In the genomic region with DNA sequence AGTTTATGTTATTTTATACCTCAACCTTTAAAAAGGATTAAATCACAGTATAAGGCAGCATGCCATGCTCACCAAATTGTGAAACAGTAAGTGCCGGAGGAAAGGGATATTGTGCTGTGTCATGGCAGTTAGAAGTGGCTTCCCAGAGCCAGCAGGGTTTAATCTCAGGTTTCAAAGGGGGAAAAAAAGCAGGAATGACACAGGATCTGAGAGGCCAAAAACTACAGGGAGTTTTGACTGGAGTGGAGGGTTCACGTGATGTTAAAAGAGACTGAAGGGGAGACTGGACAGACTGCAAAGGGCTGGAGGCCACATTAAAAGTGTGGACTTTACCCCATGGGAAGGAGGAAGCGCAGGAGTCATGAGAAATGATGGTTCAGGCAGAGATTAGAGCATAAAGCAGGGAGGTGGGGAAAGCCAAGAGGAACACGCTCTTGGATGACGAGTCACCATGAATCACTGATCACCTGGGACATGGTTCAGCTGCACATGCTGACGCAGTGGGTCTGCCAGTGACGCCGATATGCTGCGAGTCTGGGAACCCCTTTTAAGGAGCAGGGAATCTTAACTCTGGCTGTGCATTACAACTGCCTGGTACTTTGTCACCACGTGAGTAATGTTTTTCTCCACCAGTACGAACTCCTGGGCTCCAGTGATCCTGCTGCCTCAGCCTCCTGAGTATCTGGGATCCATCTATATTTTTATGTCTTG, we compare ENCODE assay signal across 8 cellular contexts. TPM values are rescaled to one million over a fixed set of nuclear protein-coding genes. Genes with fewer than 3 reads are reported as not detected.
DNase-seq lines count a peak whose midpoint lies in the region; ATAC-seq and TF ChIP-seq lines count a peak whose summit lies in the region.

No MANE protein-coding gene starts in this region.

- H3K27ac Mint-ChIP-seq in activated CD8-positive, alpha-beta T cell treated with anti-CD3 and anti-CD28 coated beads for 36 hours, result no peak overlapping the region

- H3K4me1 ChIP-seq in ES-I3 (ENCODE audit: insufficient read depth, low read length), result peaks cover 31% of the 10 kb centered on the region
- peaks cover 16 to 26% of the 10 kb centered on the region in 2 donors for H3K4me1 ChIP-seq in mucosa of rectum (ENCODE audit: control insufficient read depth in 2 of 2, insufficient read depth in 2 of 2, low read length in 2 of 2)

- peaks cover 24% of the 10 kb centered on the region for H3K4me1 Mint-ChIP-seq in activated CD8-positive, alpha-beta T cell treated with anti-CD3 and anti-CD28 coated beads for 36 hours (ENCODE audit: low read depth)

- no peaks in the 10 kb centered on the region for H3K9me3 Mint-ChIP-seq in activated CD8-positive, alpha-beta T cell treated with anti-CD3 and anti-CD28 coated beads for 36 hours

- H3K9ac ChIP-seq in ES-I3 (ENCODE audit: low read depth, low read length) (peak overlapping the region; percentile 30), mucosa of rectum (ENCODE audit: low read depth in 1 of 2, low read length in 2 of 2) (peak overlapping the region; percentile 8 to 36)

- CTCF ChIA-PET in activated CD8-positive, alpha-beta T cell treated with anti-CD3 and anti-CD28 coated beads for 36 hours (lab: Charles Lee), result no interaction called here

- H3K36me3 Mint-ChIP-seq in activated CD8-positive, alpha-beta T cell treated with anti-CD3 and anti-CD28 coated beads for 36 hours (ENCODE audit: low read depth), result peaks cover 5% of the 10 kb centered on the region

- no peaks in the 10 kb centered on the region for H3K27me3 ChIP-seq in mucosa of rectum (ENCODE audit: control insufficient read depth in 2 of 2, insufficient read depth in 2 of 2, low read length in 2 of 2)

- peak overlapping the region; percentile 83 to 87 for H3K27ac ChIP-seq in mucosa of rectum (ENCODE audit: low read depth in 2 of 2, low read length in 2 of 2)

- no peaks in the 10 kb centered on the region for H3K27me3 Mint-ChIP-seq in activated CD8-positive, alpha-beta T cell treated with anti-CD3 and anti-CD28 coated beads for 36 hours

- H3K4me3 Mint-ChIP-seq in activated CD8-positive, alpha-beta T cell treated with anti-CD3 and anti-CD28 coated beads for 36 hours, result no peak overlapping the region

- POLR2A ChIA-PET in activated CD8-positive, alpha-beta T cell treated with anti-CD3 and anti-CD28 coated beads for 36 hours (lab: Charles Lee), result no interaction called here

- no peak for TF ChIP-seq CTCF in epithelial cell of esophagus (IDR thresholded peaks at IDR 0.05; ENCODE audit: insufficient read depth, low read depth, low read length, missing control alignments)
- TF ChIP-seq CTCF in activated CD8-positive, alpha-beta T cell treated with anti-CD3 and anti-CD28 coated beads for 36 hours (IDR thresholded peaks at IDR 0.05), result no peak

- H3K36me3 ChIP-seq in ES-I3 (ENCODE audit: insufficient read depth, low read length) (no peaks in the 10 kb centered on the region), mucosa of rectum (ENCODE audit: control insufficient read depth in 2 of 2, insufficient read depth in 2 of 2, low read length in 2 of 2) (peaks cover 0 to 3% of the 10 kb centered on the region in 2 donors)

- no peak for ATAC-seq in HG03442 (IDR thresholded peaks at IDR 0.05; ENCODE audit: unreplicated experiment)
- no peak for ATAC-seq in activated CD8-positive, alpha-beta T cell treated with anti-CD3 and anti-CD28 coated beads for 36 hours

- H3K9me3 ChIP-seq in ES-I3 (ENCODE audit: control insufficient read depth, insufficient read depth, low read length), result no peaks in the 10 kb centered on the region
- H3K9me3 ChIP-seq in mucosa of rectum (ENCODE audit: control insufficient read depth in 2 of 2, low read length in 2 of 2), result no peaks in the 10 kb centered on the region

- intact Hi-C loops in activated CD8-positive, alpha-beta T cell treated with anti-CD3 and anti-CD28 coated beads for 36 hours (cut with micrococcal nuclease), result no loop called here

- DNase-seq in NOMO-1 treated with DMSO at 0.1 percent for 48 hours (lab: John Stamatoyannopoulos, UW; ENCODE audit: unreplicated experiment), result peak; percentile 34
- peak; percentile 100 for DNase-seq in epithelial cell of esophagus (ENCODE audit: low read depth)
- DNase-seq in Kasumi-1 (lab: John Stamatoyannopoulos, UW), result no peak
- no peak for DNase-seq in activated CD8-positive, alpha-beta T cell treated with anti-CD3 and anti-CD28 coated beads for 36 hours
- DNase-seq in OCI-M2 (lab: John Stamatoyannopoulos, UW; ENCODE audit: unreplicated experiment), result no peak

- H3K4me3 ChIP-seq in epithelial cell of esophagus (ENCODE audit: low read length) (peak overlapping the region; percentile 18), mucosa of rectum (ENCODE audit: low read length in 2 of 2) (peak overlapping the region; percentile 5 to 42)

RNA-seq across cellular contexts. Expression of a gene that starts 6.1 kb away (rescaled TPM):
- total RNA-seq in activated CD8-positive, alpha-beta T cell treated with anti-CD3 and anti-CD28 coated beads for 36 hours, result 10 to 100 TPM; 24.8 to 25.8 TPM

RNA-seq across cellular contexts. Expression of a gene that starts 50.8 kb away (rescaled TPM):
- 10 to 100 TPM; 21.7 to 22.4 TPM for total RNA-seq in activated CD8-positive, alpha-beta T cell treated with anti-CD3 and anti-CD28 coated beads for 36 hours

Comparison
In these comparisons a context has a peak if more than half of its experiments do, and no peak if none do; other contexts are left out.
1. DNase-seq: peak in NOMO-1 treated with DMSO at 0.1 percent for 48 hours (single experiment) and epithelial cell of esophagus (single experiment); none in Kasumi-1 (0 of 2), activated CD8-positive, alpha-beta T cell treated with anti-CD3 and anti-CD28 coated beads for 36 hours (single experiment) and OCI-M2 (single experiment).